In genomic region chr7:106681815-106682495, GRCh38 we compare ENCODE assay signal across 21 cellular contexts. TPM values are rescaled to one million over a fixed set of nuclear protein-coding genes. Genes with fewer than 3 reads are reported as not detected.
DNase-seq lines count a peak whose midpoint lies in the region; ATAC-seq, FAIRE-seq and TF ChIP-seq lines count a peak whose summit lies in the region.
"Had no signal": no experiment of that assay in that cellular context is flagged by ENCODE, and none has a peak within 500 bp of the region (broad histone marks: within the 10 kb centered on the region; RNA-seq: fewer than 3 reads in every experiment).

No MANE protein-coding gene starts in this region.

- 69% methylated on average over 5 of the region's 5 CpGs for WGBS in prostate gland

- intact Hi-C loops in HCT116 (cut with micrococcal nuclease), result no loop called here
- intact Hi-C loops in prostate gland (cut with DNase I), result no loop called here

- H4K20me1 ChIP-seq in HCT116 (ENCODE audit: insufficient read depth) (no peaks in the 10 kb centered on the region), astrocyte (ENCODE audit: insufficient read depth, low read length) (no peaks in the 10 kb centered on the region)

- FAIRE-seq in astrocyte (lab: Jason Lieb, UNC), result peak; percentile 71
- FAIRE-seq: A204.1, HepG2 had no signal

- no peaks in the 10 kb centered on the region for H3K27me3 Mint-ChIP-seq in astrocyte (ENCODE audit: low read depth, unreplicated experiment)

- H3K4me2 ChIP-seq in HCT116 (ENCODE audit: low read length) (peak overlapping the region; percentile 34), astrocyte (ENCODE audit: low read length) (peak overlapping the region; percentile 46)

- H3K4me3 ChIP-seq in HCT116 (replicated peaks in 1 of 2; ENCODE audit: low read depth in 1 of 2, low read length in 2 of 2) (no peak overlapping the region), astrocyte (ENCODE audit: insufficient read depth, low read depth, low read length) (no peak overlapping the region), prostate gland (no peak overlapping the region)
- H3K4me3 ChIP-seq: ascending aorta, left lung, vagina had no signal

- peaks cover 20% of the 10 kb centered on the region for H3K4me1 Mint-ChIP-seq in astrocyte (ENCODE audit: low read depth, unreplicated experiment)
- H3K4me1 Mint-ChIP-seq: natural killer cell had no signal

- H3K79me2 ChIP-seq in HCT116 (ENCODE audit: insufficient read depth, low read length) (no peaks in the 10 kb centered on the region), astrocyte (ENCODE audit: insufficient read depth, low read length) (no peaks in the 10 kb centered on the region)

- H3K36me3 ChIP-seq in HCT116 (ENCODE audit: control insufficient read depth in 1 of 2, insufficient read depth in 2 of 2, low read length in 2 of 2) (no peaks in the 10 kb centered on the region), astrocyte (ENCODE audit: insufficient read depth, low read length) (no peaks in the 10 kb centered on the region), prostate gland (no peaks in the 10 kb centered on the region)
- H3K36me3 ChIP-seq: ascending aorta, left lung, vagina, WERI-Rb-1 had no signal

- H3K4me3 Mint-ChIP-seq in astrocyte (ENCODE audit: unreplicated experiment), result no peak overlapping the region
- H3K4me3 Mint-ChIP-seq: natural killer cell had no signal

- TF ChIP-seq POLR2A in HCT116 (IDR thresholded peaks at IDR 0.05; ENCODE audit: borderline replicate concordance, extremely low read depth, insufficient read depth, insufficient read length) (no peak), prostate gland (IDR thresholded peaks at IDR 0.05) (no peak)

- DNase-seq in A172 (ENCODE audit: low spot score) (peak; percentile 79), HCT116 (ENCODE audit: low read depth, low spot score) (no peak), astrocyte (ENCODE audit: low read depth) (peak; percentile 82), glomerular endothelial cell (ENCODE audit: extremely low read depth, low read depth, low spot score) (peak; percentile 81), prostate gland (ENCODE audit: low spot score) (no peak), SHP77 treated with DMSO at 0.1 percent for 48 hours (lab: John Stamatoyannopoulos, UW) (no peak), DMS153 (lab: John Stamatoyannopoulos, UW) (no peak)
- DNase-seq in stimulated activated CD4-positive, alpha-beta T cell treated with anti-CD3 and anti-CD28 coated beads, Interleukin-2, amount 100 ng/mL, for 48 hours, result no peak
- DNase-seq: activated CD8-positive, alpha-beta memory T cell treated with anti-CD3 and anti-CD28 coated beads for 24 hours; activated effector memory CD4-positive, alpha-beta T cell treated with Interleukin-2 at 50 U/mL for 16 hours; Caco-2; head of caudate nucleus; left lung; natural killer cell; NCI-H1048; stimulated activated naive CD4-positive, alpha-beta T cell treated with Interleukin-2 at 50 U/mL for 16 hours; WERI-Rb-1 had no signal

- no peak for TF ChIP-seq RAD21 in HCT116 (IDR thresholded peaks at IDR 0.05; ENCODE audit: low read depth)

- H3K4me1 ChIP-seq in HCT116 (ENCODE audit: control insufficient read depth in 1 of 2, insufficient read depth in 2 of 2, low read length in 2 of 2) (peaks cover 4 to 27% of the 10 kb centered on the region in 2 experiments; a peak in 2 of 4 replicates), astrocyte (ENCODE audit: insufficient read depth, low read length) (peaks cover 5% of the 10 kb centered on the region), prostate gland (replicated peaks) (no peaks in the 10 kb centered on the region)
- H3K4me1 ChIP-seq: ascending aorta, Caco-2, vagina had no signal

- H3K9me3 ChIP-seq in HCT116 (ENCODE audit: control insufficient read depth in 1 of 2, insufficient read depth in 1 of 2, low read depth in 1 of 2, low read length in 2 of 2) (no peaks in the 10 kb centered on the region), astrocyte (ENCODE audit: insufficient read depth, low read depth, low read length) (no peaks in the 10 kb centered on the region), prostate gland (no peaks in the 10 kb centered on the region)
- H3K9me3 ChIP-seq: ascending aorta, Caco-2, left lung, vagina had no signal

- H3K27ac Mint-ChIP-seq in astrocyte (ENCODE audit: unreplicated experiment), result peak overlapping the region; percentile 86
- H3K27ac Mint-ChIP-seq: natural killer cell had no signal

- RAD21 ChIA-PET in HCT116 (lab: Charles Lee; ENCODE audit: low non-redundant PET in 1 of 2, low total read pairs in 2 of 2, uncharacterized antibody in 2 of 2, unreplicated experiment in 2 of 2), result no interaction called here

- no peaks in the 10 kb centered on the region for H3K27me3 ChIP-seq in HCT116 (ENCODE audit: insufficient read depth, low read length)
- H3K27me3 ChIP-seq in astrocyte (ENCODE audit: insufficient read depth, low read length), result no peaks in the 10 kb centered on the region
- H3K27me3 ChIP-seq in prostate gland (replicated peaks; ENCODE audit: insufficient read depth), result no peaks in the 10 kb centered on the region
- H3K27me3 ChIP-seq: ascending aorta, left lung, vagina had no signal

- ATAC-seq in HCT116, result peak; percentile 74
- ATAC-seq: HepG2, left lung, natural killer cell had no signal

- POLR2A ChIA-PET in HCT116 (lab: Charles Lee), result no interaction called here

- H3K9me2 ChIP-seq in HCT116 (ENCODE audit: insufficient read depth), result no peaks in the 10 kb centered on the region

- H3K36me3 Mint-ChIP-seq in astrocyte (ENCODE audit: low read depth, unreplicated experiment), result no peaks in the 10 kb centered on the region
- H3K36me3 Mint-ChIP-seq: natural killer cell had no signal

- no peak overlapping the region for H3K27ac ChIP-seq in HCT116 (ENCODE audit: low read depth, low read length)
- peak overlapping the region; percentile 55 for H3K27ac ChIP-seq in astrocyte (ENCODE audit: low read depth, low read length)
- no peak overlapping the region for H3K27ac ChIP-seq in prostate gland
- H3K27ac ChIP-seq: ascending aorta, left lung, vagina, WERI-Rb-1 had no signal

- BruUV-seq in HCT116 (replicated peaks; lab: Mats Ljungman, UMichigan), result no TSS peak

- H3K9ac ChIP-seq in HCT116 (ENCODE audit: low read length) (no peak overlapping the region), astrocyte (ENCODE audit: low read length) (no peak overlapping the region)

- no peak for TF ChIP-seq CTCF in HCT116 (IDR thresholded peaks at IDR 0.05 in 2 of 3, conservative IDR thresholded peaks at IDR 0.05 in 1 of 3; ENCODE audit: borderline replicate concordance in 1 of 3, insufficient read depth in 1 of 3, low read depth in 2 of 3, low read length in 2 of 3)
- TF ChIP-seq CTCF in astrocyte (IDR thresholded peaks at IDR 0.05; ENCODE audit: insufficient read depth, low read depth, low read length), result no peak
- TF ChIP-seq CTCF in prostate gland (IDR thresholded peaks at IDR 0.05), result no peak

- CTCF ChIA-PET in HCT116 (lab: Charles Lee), result no interaction called here

- peak overlapping the region; percentile 37 for H2AFZ ChIP-seq in HCT116 (ENCODE audit: low read depth, low read length, poor library complexity, severe bottlenecking)
- peak overlapping the region; percentile 19 for H2AFZ ChIP-seq in astrocyte (ENCODE audit: low read depth, low read length)

- peaks cover 3% of the 10 kb centered on the region for H3K9me3 Mint-ChIP-seq in astrocyte (ENCODE audit: unreplicated experiment)

TF ChIP-seq in HCT116, 20 proteins besides CTCF, POLR2A, EP300 and RAD21:
- TF ChIP-seq ZFX (IDR thresholded peaks at IDR 0.05), result no peak
- no peak for TF ChIP-seq EZH2phosphoT487 (IDR thresholded peaks at IDR 0.05; ENCODE audit: borderline replicate concordance)
- TF ChIP-seq ELF1 (IDR thresholded peaks at IDR 0.05; ENCODE audit: borderline replicate concordance, low read depth), result no peak
- TF ChIP-seq EZH2 (IDR thresholded peaks at IDR 0.05), result no peak
- peak; percentile 25; the same call in 1 of the 2 replicates for TF ChIP-seq JUND (IDR thresholded peaks at IDR 0.05)
- no peak for TF ChIP-seq YY1 (IDR thresholded peaks at IDR 0.05; ENCODE audit: extremely low read depth, insufficient replicate concordance, low read depth, low read length)
- 0 out of 2 replicates have a peak, but pooled peaks have one; percentile 10 for TF ChIP-seq CBX3 (IDR thresholded peaks at IDR 0.05; ENCODE audit: low read depth)
- TF ChIP-seq ZNF274 (IDR thresholded peaks at IDR 0.05; ENCODE audit: low read depth, low read length), result no peak
- TF ChIP-seq ATF3 (IDR thresholded peaks at IDR 0.05), result no peak
- TF ChIP-seq FOSL1 (IDR thresholded peaks at IDR 0.05; ENCODE audit: low read depth), result peak; percentile 22; the same call in 1 of the 2 replicates
- TF ChIP-seq ZBTB33 (IDR thresholded peaks at IDR 0.05; ENCODE audit: extremely low read depth, insufficient replicate concordance, low read length), result no peak

RNA-seq across cellular contexts. Expression of gene CCDC71L, which starts 21.0 kb away (rescaled TPM):
- total RNA-seq in A172 (2014; rRNA removed; shearing (Covaris generic)), result 20.6 TPM in 2 replicates
- 21.1 TPM for total RNA-seq in HCT116 (2021; ENCODE audit: unreplicated experiment)
- polyA plus RNA-seq in HCT116 (2012), result 7.3 and 9.7 TPM in 2 replicates
- 26.8 TPM in 2 replicates for total RNA-seq in astrocyte
- total RNA-seq in glomerular endothelial cell, result 31.4 and 52.4 TPM in 2 replicates
- 10 to 100 TPM; 10.1 to 24.2 TPM for total RNA-seq in prostate gland
- polyA plus RNA-seq: HepG2 had no signal

Comparison
In these comparisons a context has a peak if more than half of its experiments do, and no peak if none do; other contexts are left out.
1. DNase-seq: peak in A172 (single experiment), astrocyte (single experiment) and glomerular endothelial cell (single experiment); none in HCT116 (single experiment), prostate gland (single experiment), SHP77 treated with DMSO at 0.1 percent for 48 hours (single experiment), DMS153 (single experiment) and stimulated activated CD4-positive, alpha-beta T cell treated with anti-CD3 and anti-CD28 coated beads, Interleukin-2, amount 100 ng/mL, for 48 hours (0 of 2).